27 cellular contexts compared by ENCODE assay signal in genomic region chr20:53602661-53603060, GRCh38.
"Had no signal": no experiment of that assay in that cellular context is flagged by ENCODE, and none has a peak within 500 bp of the region (broad histone marks: within the 10 kb centered on the region; RNA-seq: fewer than 3 reads in every experiment).

No MANE protein-coding gene starts in this region.

- FAIRE-seq: colon, islet of Langerhans had no signal

- H3K36me3 ChIP-seq: esophagus muscularis mucosa, gastroesophageal sphincter, heart left ventricle, left lung, ovary, sigmoid colon, suprapubic skin, transverse colon, upper lobe of right lung, uterus had no signal

- H3K27ac ChIP-seq: dorsolateral prefrontal cortex, esophagus muscularis mucosa, foreskin keratinocyte, gastroesophageal sphincter, heart left ventricle, hepatocyte, left lung, ovary, psoas muscle, sigmoid colon, suprapubic skin, transverse colon, upper lobe of right lung, uterus had no signal

- H3K27me3 ChIP-seq: dorsolateral prefrontal cortex, esophagus muscularis mucosa, foreskin keratinocyte, gastroesophageal sphincter, heart left ventricle, hepatocyte, ovary, sigmoid colon, suprapubic skin, transverse colon, upper lobe of right lung, uterus had no signal

- H2AFZ ChIP-seq: hepatocyte had no signal

- H3K4me3 ChIP-seq: dorsolateral prefrontal cortex, esophagus muscularis mucosa, gastroesophageal sphincter, heart left ventricle, hepatocyte, left lung, ovary, psoas muscle, sigmoid colon, suprapubic skin, transverse colon, upper lobe of right lung, uterus had no signal

- H3K4me3 Mint-ChIP-seq: endodermal cell; mesothelial cell of epicardium; stimulated activated memory B cell treated with anti-CD40 and anti-IgM and Interleukin-4, amounts not matched to agents 10 μg/mL and 1 μg/mL and 100 μg/mL, for 72 hours; stimulated activated naive CD8-positive, alpha-beta T cell treated with anti-CD3 and anti-CD28 coated beads, Interleukin-15, Interleukin-2, amounts not matched to agents 100 ng/mL and 50 ng/mL, for 24 hours had no signal

- H3K9me3 ChIP-seq: esophagus muscularis mucosa, gastroesophageal sphincter, heart left ventricle, left lung, ovary, psoas muscle, sigmoid colon, suprapubic skin, transverse colon, upper lobe of right lung, uterus had no signal

- H3K27ac Mint-ChIP-seq: endodermal cell; mesothelial cell of epicardium; stimulated activated memory B cell treated with anti-CD40 and anti-IgM and Interleukin-4, amounts not matched to agents 10 μg/mL and 1 μg/mL and 100 μg/mL, for 72 hours; stimulated activated naive CD8-positive, alpha-beta T cell treated with anti-CD3 and anti-CD28 coated beads, Interleukin-15, Interleukin-2, amounts not matched to agents 100 ng/mL and 50 ng/mL, for 24 hours had no signal

- H3K27me3 Mint-ChIP-seq: stimulated activated memory B cell treated with anti-CD40 and anti-IgM and Interleukin-4, amounts not matched to agents 10 μg/mL and 1 μg/mL and 100 μg/mL, for 72 hours; stimulated activated naive CD8-positive, alpha-beta T cell treated with anti-CD3 and anti-CD28 coated beads, Interleukin-15, Interleukin-2, amounts not matched to agents 100 ng/mL and 50 ng/mL, for 24 hours had no signal

- H3K4me1 ChIP-seq: psoas muscle, upper lobe of right lung, uterus had no signal

- H3K4me2 ChIP-seq: hepatocyte had no signal

- H3K9me3 Mint-ChIP-seq: endodermal cell; mesothelial cell of epicardium; stimulated activated memory B cell treated with anti-CD40 and anti-IgM and Interleukin-4, amounts not matched to agents 10 μg/mL and 1 μg/mL and 100 μg/mL, for 72 hours; stimulated activated naive CD8-positive, alpha-beta T cell treated with anti-CD3 and anti-CD28 coated beads, Interleukin-15, Interleukin-2, amounts not matched to agents 100 ng/mL and 50 ng/mL, for 24 hours had no signal

- DNase-seq: dorsolateral prefrontal cortex; effector CD4-positive, alpha-beta T cell; endodermal cell; foreskin keratinocyte; heart left ventricle; left lung; mesenchymal stem cell; occipital lobe; ovary; posterior cingulate gyrus; psoas muscle; right cardiac atrium; sigmoid colon; stimulated activated CD4-positive, alpha-beta T cell treated with anti-CD3 and anti-CD28 coated beads, Interleukin-4, amount 100 ng/mL, for 4 hours; transverse colon; upper lobe of right lung; uterus had no signal

- ATAC-seq: foreskin keratinocyte; gastroesophageal sphincter; heart left ventricle; left cardiac atrium; left lung; psoas muscle; right cardiac atrium; stimulated activated memory B cell treated with anti-CD40 and anti-IgM and Interleukin-4, amounts not matched to agents 10 μg/mL and 1 μg/mL and 100 μg/mL, for 72 hours; upper lobe of right lung had no signal

- H3K36me3 Mint-ChIP-seq: mesothelial cell of epicardium; stimulated activated memory B cell treated with anti-CD40 and anti-IgM and Interleukin-4, amounts not matched to agents 10 μg/mL and 1 μg/mL and 100 μg/mL, for 72 hours had no signal
